1 cellular context compared by ENCODE assay signal in the genomic region with DNA sequence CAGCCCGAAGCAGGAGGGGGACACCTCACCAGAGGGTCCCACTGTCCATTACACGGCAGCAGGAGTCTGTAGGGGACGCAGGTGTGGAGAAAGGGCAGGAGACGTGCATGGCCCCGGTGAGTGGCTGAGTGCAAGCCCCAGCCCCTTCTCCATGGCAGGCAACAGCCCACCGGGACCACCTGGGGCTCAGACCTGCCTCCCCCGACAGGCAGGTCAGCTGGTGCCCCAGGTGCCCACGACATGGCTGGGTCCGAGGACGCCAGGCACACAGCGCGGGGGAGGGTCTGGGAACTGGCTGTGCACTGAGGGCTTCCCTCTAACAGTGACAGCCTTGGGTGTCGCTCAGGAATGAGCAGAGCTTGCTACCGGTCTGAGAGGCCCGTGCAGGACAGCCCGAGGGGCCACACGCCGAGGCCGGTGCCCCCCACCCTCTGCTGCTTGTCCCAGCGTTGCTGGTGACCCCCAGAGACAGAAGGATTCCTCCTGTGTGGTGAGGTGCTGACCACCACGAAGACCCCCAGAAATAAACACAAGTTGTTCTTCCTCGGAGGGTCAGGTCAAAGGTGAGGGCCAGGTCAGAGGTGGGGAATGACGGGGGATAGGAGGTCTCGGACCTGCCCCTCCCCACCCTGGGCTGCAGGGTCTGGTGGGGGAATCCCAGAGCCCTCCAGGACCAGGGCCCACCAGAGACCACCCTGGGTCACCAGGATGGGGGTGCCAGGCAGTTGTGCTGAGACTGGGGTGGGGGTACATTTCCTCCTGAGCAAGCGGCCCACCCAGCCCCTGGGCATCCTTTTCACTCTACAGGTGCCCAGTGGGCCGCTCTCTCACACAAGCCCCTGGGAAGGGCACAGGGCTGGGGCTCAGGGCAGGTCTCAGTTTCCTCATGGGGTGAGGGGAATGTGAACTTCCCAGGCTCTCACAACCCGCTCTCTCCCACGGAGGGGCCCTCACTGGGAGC.
TF ChIP-seq lines count a peak whose summit lies in the region.

No MANE protein-coding gene starts in this region.

TF ChIP-seq in SK-N-SH, 30 proteins besides CTCF, POLR2A, EP300 and RAD21 (continued from another document):
- TF ChIP-seq, protein P1, sequence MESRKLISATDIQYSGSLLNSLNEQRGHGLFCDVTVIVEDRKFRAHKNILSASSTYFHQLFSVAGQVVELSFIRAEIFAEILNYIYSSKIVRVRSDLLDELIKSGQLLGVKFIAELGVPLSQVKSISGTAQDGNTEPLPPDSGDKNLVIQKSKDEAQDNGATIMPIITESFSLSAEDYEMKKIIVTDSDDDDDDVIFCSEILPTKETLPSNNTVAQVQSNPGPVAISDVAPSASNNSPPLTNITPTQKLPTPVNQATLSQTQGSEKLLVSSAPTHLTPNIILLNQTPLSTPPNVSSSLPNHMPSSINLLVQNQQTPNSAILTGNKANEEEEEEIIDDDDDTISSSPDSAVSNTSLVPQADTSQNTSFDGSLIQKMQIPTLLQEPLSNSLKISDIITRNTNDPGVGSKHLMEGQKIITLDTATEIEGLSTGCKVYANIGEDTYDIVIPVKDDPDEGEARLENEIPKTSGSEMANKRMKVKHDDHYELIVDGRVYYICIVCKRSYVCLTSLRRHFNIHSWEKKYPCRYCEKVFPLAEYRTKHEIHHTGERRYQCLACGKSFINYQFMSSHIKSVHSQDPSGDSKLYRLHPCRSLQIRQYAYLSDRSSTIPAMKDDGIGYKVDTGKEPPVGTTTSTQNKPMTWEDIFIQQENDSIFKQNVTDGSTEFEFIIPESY (IDR thresholded peaks at IDR 0.05; ENCODE audit: borderline replicate concordance, low read depth): no peak
- no peak for TF ChIP-seq JUND (IDR thresholded peaks at IDR 0.05)
- no peak for TF ChIP-seq GABPA (IDR thresholded peaks at IDR 0.05; ENCODE audit: low read depth)
- TF ChIP-seq, protein P2, sequence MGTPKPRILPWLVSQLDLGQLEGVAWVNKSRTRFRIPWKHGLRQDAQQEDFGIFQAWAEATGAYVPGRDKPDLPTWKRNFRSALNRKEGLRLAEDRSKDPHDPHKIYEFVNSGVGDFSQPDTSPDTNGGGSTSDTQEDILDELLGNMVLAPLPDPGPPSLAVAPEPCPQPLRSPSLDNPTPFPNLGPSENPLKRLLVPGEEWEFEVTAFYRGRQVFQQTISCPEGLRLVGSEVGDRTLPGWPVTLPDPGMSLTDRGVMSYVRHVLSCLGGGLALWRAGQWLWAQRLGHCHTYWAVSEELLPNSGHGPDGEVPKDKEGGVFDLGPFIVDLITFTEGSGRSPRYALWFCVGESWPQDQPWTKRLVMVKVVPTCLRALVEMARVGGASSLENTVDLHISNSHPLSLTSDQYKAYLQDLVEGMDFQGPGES (IDR thresholded peaks at IDR 0.05; ENCODE audit: low read depth, low read length): no peak
